ENCODE assay signal across 10 cellular contexts in genomic region chr18:55319517-55319905, GRCh38.
A peak's percentile ranks its signal among the peaks of the same experiment; 100 is the strongest.
DNase-seq lines count a peak whose midpoint lies in the region; ATAC-seq and TF ChIP-seq lines count a peak whose summit lies in the region.
"Had no signal": no experiment of that assay in that cellular context is flagged by ENCODE, and none has a peak within 500 bp of the region (broad histone marks: within the 10 kb centered on the region; RNA-seq: fewer than 3 reads in every experiment).

No MANE protein-coding gene starts in this region.

- H3K27ac Mint-ChIP-seq in IgD-negative memory B cell (peak overlapping the region in 2 of 3 donors; percentile 74 to 100), osteocyte (ENCODE audit: unreplicated experiment) (peak overlapping the region; percentile 90), T-cell (no peak overlapping the region)
- H3K27ac Mint-ChIP-seq: naive thymus-derived CD4-positive, alpha-beta T cell had no signal

- CTCF ChIA-PET in T-cell (lab: Charles Lee), result no interaction called here

- H3K4me3 Mint-ChIP-seq in IgD-negative memory B cell, result peak overlapping the region; percentile 92 to 99 (median 98)
- peak overlapping the region; percentile 91 for H3K4me3 Mint-ChIP-seq in osteocyte (ENCODE audit: unreplicated experiment)
- H3K4me3 Mint-ChIP-seq in T-cell, result no peak overlapping the region
- H3K4me3 Mint-ChIP-seq: naive thymus-derived CD4-positive, alpha-beta T cell had no signal

- ATAC-seq in T-cell (replicated peaks in 1 of 4), result no peak
- ATAC-seq: naive thymus-derived CD4-positive, alpha-beta T cell had no signal

- TF ChIP-seq CTCF in AG09309 (IDR thresholded peaks at IDR 0.05; ENCODE audit: control insufficient read depth, insufficient read depth, low read depth, low read length, missing control alignments), result no peak
- TF ChIP-seq CTCF in osteocyte (IDR thresholded peaks at IDR 0.05), result no peak

- peak overlapping the region; percentile 32; the same call in 1 of the 2 replicates for H3K4me3 ChIP-seq in AG09309 (ENCODE audit: control insufficient read depth, low read depth, low read length)

- H3K27me3 Mint-ChIP-seq in IgD-negative memory B cell (no peaks in the 10 kb centered on the region), osteocyte (ENCODE audit: unreplicated experiment) (no peaks in the 10 kb centered on the region), T-cell (peaks cover 29 to 32% of the 10 kb centered on the region in 2 donors)

- H3K9me3 Mint-ChIP-seq in IgD-negative memory B cell (peaks cover 0 to 1% (median 0%) of the 10 kb centered on the region in 3 donors), osteocyte (ENCODE audit: unreplicated experiment) (no peaks in the 10 kb centered on the region), T-cell (no peaks in the 10 kb centered on the region)

- DNase-seq in AG09309 (ENCODE audit: low read depth), result peak; percentile 63
- peak; percentile 64 for DNase-seq in dedifferentiated amniotic fluid mesenchymal stem cell (ENCODE audit: extremely low spot score)
- no peak for DNase-seq in osteocyte (ENCODE audit: extremely low spot score, unreplicated experiment)
- DNase-seq in T-cell, result no peak
- no peak for DNase-seq in SKM-1 treated with dmso at 0.1 percent for 144 hours (lab: John Stamatoyannopoulos, UW; ENCODE audit: unreplicated experiment)
- no peak for DNase-seq in retina
- no peak for DNase-seq in activated gamma-delta T cell (lab: John Stamatoyannopoulos, UW)
- DNase-seq: naive thymus-derived CD4-positive, alpha-beta T cell; stimulated activated CD8-positive, alpha-beta memory T cell treated with anti-CD3 and anti-CD28 coated beads, Interleukin-4, amount 100 ng/mL, for 48 hours had no signal

- POLR2A ChIA-PET in T-cell (lab: Charles Lee), result no interaction called here

- H3K36me3 Mint-ChIP-seq in IgD-negative memory B cell, result peaks cover 3% of the 10 kb centered on the region
- no peaks in the 10 kb centered on the region for H3K36me3 Mint-ChIP-seq in osteocyte (ENCODE audit: unreplicated experiment)
- H3K36me3 Mint-ChIP-seq in T-cell, result no peaks in the 10 kb centered on the region
- H3K36me3 Mint-ChIP-seq: naive thymus-derived CD4-positive, alpha-beta T cell had no signal

- H3K4me1 Mint-ChIP-seq in IgD-negative memory B cell (peaks cover 46 to 65% (median 51%) of the 10 kb centered on the region in 3 donors), osteocyte (ENCODE audit: unreplicated experiment) (peaks cover 61% of the 10 kb centered on the region), T-cell (peaks cover 10 to 16% (median 15%) of the 10 kb centered on the region in 3 donors)

Comparison
In these comparisons a context has a peak if more than half of its experiments do, and no peak if none do; other contexts are left out.
1. DNase-seq: peak in AG09309 (single experiment) and dedifferentiated amniotic fluid mesenchymal stem cell (single experiment); none in osteocyte (single experiment), T-cell (0 of 34), SKM-1 treated with dmso at 0.1 percent for 144 hours (single experiment), retina (single experiment) and activated gamma-delta T cell (single experiment).
2. H3K27ac Mint-ChIP-seq: peak in IgD-negative memory B cell (2 of 3) and osteocyte (single experiment); none in T-cell (0 of 2).
3. H3K4me3 Mint-ChIP-seq: peak in IgD-negative memory B cell (4 of 4) and osteocyte (single experiment); none in T-cell (0 of 3).